12 cellular contexts compared by ENCODE assay signal in the genomic region with DNA sequence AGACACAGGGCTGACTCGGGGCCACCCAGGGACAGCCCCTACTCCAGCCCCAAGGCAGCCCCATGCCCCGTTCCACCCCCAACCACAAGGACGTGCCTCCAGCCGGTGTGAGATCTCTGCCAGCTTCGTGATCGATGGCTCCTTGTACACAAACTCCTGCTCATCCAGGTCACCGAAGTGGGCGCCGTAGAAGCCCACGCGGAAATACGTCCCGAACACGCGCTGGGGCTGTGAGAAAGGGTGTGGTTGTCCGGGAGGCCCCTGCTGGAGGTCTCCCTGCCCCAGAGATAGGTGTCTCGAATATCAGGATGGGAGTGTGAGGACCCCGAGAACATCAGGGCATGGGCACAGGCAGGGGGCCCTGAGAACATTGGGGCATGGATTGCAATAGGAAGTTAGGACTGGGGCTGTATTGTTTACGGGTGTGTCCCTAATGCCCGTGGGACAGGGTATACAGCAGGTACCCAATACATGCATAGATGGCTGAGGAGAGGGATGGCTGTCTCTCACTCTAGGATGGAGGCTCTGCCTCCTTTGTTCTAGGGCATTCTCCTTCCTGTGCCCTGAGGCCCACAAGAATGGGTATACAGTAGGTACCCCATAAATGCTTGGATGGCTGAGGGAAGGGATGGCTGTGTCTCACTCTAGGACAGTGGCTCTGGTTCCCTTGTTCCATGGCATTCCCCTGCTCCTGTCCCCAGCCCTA. TPM values are rescaled to one million over a fixed set of nuclear protein-coding genes. Genes with fewer than 3 reads are reported as not detected.
A peak's percentile ranks its signal among the peaks of the same experiment; 100 is the strongest.
DNase-seq lines count a peak whose midpoint lies in the region; ATAC-seq and TF ChIP-seq lines count a peak whose summit lies in the region.
"Had no signal": no experiment of that assay in that cellular context is flagged by ENCODE, and none has a peak within 500 bp of the region (broad histone marks: within the 10 kb centered on the region; RNA-seq: fewer than 3 reads in every experiment).

No MANE protein-coding gene starts in this region.

- H3K27me3 Mint-ChIP-seq in nephron (ENCODE audit: low read depth), result no peaks in the 10 kb centered on the region
- H3K27me3 Mint-ChIP-seq in stimulated activated naive B cell treated with anti-CD40 and anti-IgM and Interleukin-4, amounts not matched to agents 10 μg/mL and 1 μg/mL and 100 μg/mL, for 72 hours, result peaks cover 23 to 26% of the 10 kb centered on the region in 2 donors

- POLR2A ChIA-PET in RWPE1 (lab: Yijun Ruan, JAX; ENCODE audit: low non-redundant PET), result no interaction called here

- H3K9me3 ChIP-seq in esophagus (ENCODE audit: control insufficient read depth in 2 of 2, insufficient read depth in 1 of 2, low read depth in 1 of 2, low read length in 1 of 2) (no peaks in the 10 kb centered on the region), tibial nerve (no peaks in the 10 kb centered on the region)

- CTCF ChIA-PET in RWPE1 (lab: Yijun Ruan, JAX), result no interaction called here

- H3K36me3 ChIP-seq in esophagus (ENCODE audit: control insufficient read depth in 2 of 2, insufficient read depth in 2 of 2, low read length in 1 of 2) (peaks cover 0 to 8% of the 10 kb centered on the region in 2 donors), tibial nerve (peaks cover 0 to 25% (median 0%) of the 10 kb centered on the region in 3 donors)

- H3K9me3 Mint-ChIP-seq in nephron, result no peaks in the 10 kb centered on the region
- H3K9me3 Mint-ChIP-seq in stimulated activated naive B cell treated with anti-CD40 and anti-IgM and Interleukin-4, amounts not matched to agents 10 μg/mL and 1 μg/mL and 100 μg/mL, for 72 hours, result no peaks in the 10 kb centered on the region
- H3K9me3 Mint-ChIP-seq: CD8-positive, alpha-beta T cell had no signal

- TF ChIP-seq CTCF in RWPE1 (conservative IDR thresholded peaks at IDR 0.05; ENCODE audit: low read depth) (no peak), nephron (IDR thresholded peaks at IDR 0.05; ENCODE audit: unreplicated experiment in 3 of 3) (no peak), tibial nerve (IDR thresholded peaks at IDR 0.05) (no peak)

- H3K27me3 ChIP-seq in esophagus (ENCODE audit: control insufficient read depth in 1 of 2, insufficient read depth in 2 of 2, low read length in 2 of 2), result no peaks in the 10 kb centered on the region
- no peaks in the 10 kb centered on the region for H3K27me3 ChIP-seq in tibial nerve

- H3K4me3 ChIP-seq in esophagus (ENCODE audit: low read depth in 1 of 2, low read length in 2 of 2), result no peak overlapping the region
- no peak overlapping the region for H3K4me3 ChIP-seq in tibial nerve
- H3K4me3 ChIP-seq: smooth muscle cell had no signal

- WGBS in esophagus, 2 donors, result 71 to 77% methylated on average over 20 of the region's 20 CpGs
- WGBS in tibial nerve, 2 donors, result 80 to 86% methylated on average over 20 of the region's 20 CpGs

- DNase-seq in RWPE1 (ENCODE audit: low spot score), result no peak
- DNase-seq in tibial nerve (ENCODE audit: low spot score in 2 of 2), result no peak
- no peak for DNase-seq in stimulated activated naive B cell treated with anti-CD40 and anti-IgM and Interleukin-4, amounts not matched to agents 10 μg/mL and 1 μg/mL and 100 μg/mL, for 72 hours
- no peak for DNase-seq in NCI-H2196 (lab: John Stamatoyannopoulos, UW; ENCODE audit: unreplicated experiment)
- DNase-seq: CD8-positive, alpha-beta T cell; GDM1; MV-4-11 had no signal

- no peak for TF ChIP-seq EP300 in tibial nerve (IDR thresholded peaks at IDR 0.05)

- H3K4me1 Mint-ChIP-seq in nephron, result peaks cover 9% of the 10 kb centered on the region
- peaks cover 25 to 33% of the 10 kb centered on the region in 2 donors for H3K4me1 Mint-ChIP-seq in stimulated activated naive B cell treated with anti-CD40 and anti-IgM and Interleukin-4, amounts not matched to agents 10 μg/mL and 1 μg/mL and 100 μg/mL, for 72 hours

- no peak for ATAC-seq in GM18498 (IDR thresholded peaks at IDR 0.05; ENCODE audit: unreplicated experiment)
- no peak for ATAC-seq in stimulated activated naive B cell treated with anti-CD40 and anti-IgM and Interleukin-4, amounts not matched to agents 10 μg/mL and 1 μg/mL and 100 μg/mL, for 72 hours (replicated peaks)
- ATAC-seq: CD8-positive, alpha-beta T cell had no signal

- H3K27ac ChIP-seq in RWPE1 (peak overlapping the region; percentile 84), esophagus (ENCODE audit: low read depth in 2 of 2, low read length in 1 of 2) (peak overlapping the region; percentile 85), tibial nerve (peak overlapping the region; percentile 84 to 96 (median 94))
- H3K27ac ChIP-seq: VCaP had no signal

- H3K4me3 Mint-ChIP-seq in nephron, result no peak overlapping the region
- H3K4me3 Mint-ChIP-seq in stimulated activated naive B cell treated with anti-CD40 and anti-IgM and Interleukin-4, amounts not matched to agents 10 μg/mL and 1 μg/mL and 100 μg/mL, for 72 hours, result no peak overlapping the region
- H3K4me3 Mint-ChIP-seq: CD8-positive, alpha-beta T cell had no signal

- no peak for TF ChIP-seq POLR2A in tibial nerve (IDR thresholded peaks at IDR 0.05)

- no peaks in the 10 kb centered on the region for H3K4me1 ChIP-seq in esophagus (ENCODE audit: control insufficient read depth in 2 of 2, insufficient read depth in 2 of 2, low read length in 1 of 2)
- peaks cover 0 to 63% (median 25%) of the 10 kb centered on the region in 4 donors for H3K4me1 ChIP-seq in tibial nerve

- H3K27ac Mint-ChIP-seq in nephron, result peak overlapping the region in 2 of 3 experiments; percentile 47 to 87
- H3K27ac Mint-ChIP-seq in stimulated activated naive B cell treated with anti-CD40 and anti-IgM and Interleukin-4, amounts not matched to agents 10 μg/mL and 1 μg/mL and 100 μg/mL, for 72 hours, result no peak overlapping the region
- H3K27ac Mint-ChIP-seq: CD8-positive, alpha-beta T cell had no signal

- peaks cover 15% of the 10 kb centered on the region for H3K36me3 Mint-ChIP-seq in nephron (ENCODE audit: low read depth)
- no peaks in the 10 kb centered on the region for H3K36me3 Mint-ChIP-seq in stimulated activated naive B cell treated with anti-CD40 and anti-IgM and Interleukin-4, amounts not matched to agents 10 μg/mL and 1 μg/mL and 100 μg/mL, for 72 hours
- H3K36me3 Mint-ChIP-seq: CD8-positive, alpha-beta T cell had no signal

RNA-seq across cellular contexts. Expression of a gene that starts 5.3 kb away (rescaled TPM):
- polyA plus RNA-seq in esophagus, result 10 to 100 TPM; 33.1 to 53.9 TPM
- 100 to 1,000 TPM; 355 to 752 (median 582) TPM for total RNA-seq in tibial nerve

RNA-seq across cellular contexts. Expression of a gene that starts 36.8 kb away (rescaled TPM):
- polyA plus RNA-seq in esophagus, result under 1 TPM in 1 of 2 donors, not detected in 1; 0.15 TPM
- total RNA-seq in tibial nerve, result 10 to 100 TPM in 2 of 4 donors, 1 to 10 TPM in 1, not detected in 1; 2.0 to 13.2 (median 10.8) TPM
- total RNA-seq: CD8-positive, alpha-beta T cell had no signal

RNA-seq across cellular contexts. Expression of a gene that starts 47.1 kb away (rescaled TPM):
- 10 to 100 TPM in 1 of 2 donors, 1 to 10 TPM in 1; 3.7 to 11.4 TPM for polyA plus RNA-seq in esophagus
- total RNA-seq in tibial nerve, result 10 to 100 TPM in 1 of 4 donors, 1 to 10 TPM in 3; 2.6 to 20.4 (median 4.4) TPM

RNA-seq across cellular contexts. Expression of a gene that starts 59.7 kb away (rescaled TPM):
- 10 to 100 TPM; 25.8 to 53.5 TPM for polyA plus RNA-seq in esophagus
- 10 to 100 TPM; 37.5 to 92.7 (median 49.2) TPM for total RNA-seq in tibial nerve
